27 cellular contexts compared by ENCODE assay signal in genomic region chr2:11616097-11616687, GRCh38. TPM values are rescaled to one million over a fixed set of nuclear protein-coding genes. Genes with fewer than 3 reads are reported as not detected.
"Had no signal": no experiment of that assay in that cellular context is flagged by ENCODE, and none has a peak within 500 bp of the region (broad histone marks: within the 10 kb centered on the region; RNA-seq: fewer than 3 reads in every experiment).

No MANE protein-coding gene starts in this region.

- H3K9me3 Mint-ChIP-seq: endodermal cell; nephron; stimulated activated memory B cell treated with anti-CD40 and anti-IgM and Interleukin-4, amounts not matched to agents 10 μg/mL and 1 μg/mL and 100 μg/mL, for 72 hours; stimulated activated naive CD8-positive, alpha-beta T cell treated with anti-CD3 and anti-CD28 coated beads, Interleukin-15, Interleukin-2, amounts not matched to agents 100 ng/mL and 50 ng/mL, for 24 hours had no signal

- H3K27me3 Mint-ChIP-seq: stimulated activated naive CD8-positive, alpha-beta T cell treated with anti-CD3 and anti-CD28 coated beads, Interleukin-15, Interleukin-2, amounts not matched to agents 100 ng/mL and 50 ng/mL, for 24 hours had no signal

- H3K4me1 Mint-ChIP-seq: endodermal cell; nephron; stimulated activated memory B cell treated with anti-CD40 and anti-IgM and Interleukin-4, amounts not matched to agents 10 μg/mL and 1 μg/mL and 100 μg/mL, for 72 hours had no signal

- H3K36me3 ChIP-seq: neutrophil, spleen, upper lobe of left lung had no signal

- ATAC-seq: left lobe of liver; mucosa of descending colon; sciatic nerve; stimulated activated memory B cell treated with anti-CD40 and anti-IgM and Interleukin-4, amounts not matched to agents 10 μg/mL and 1 μg/mL and 100 μg/mL, for 72 hours had no signal

- H3K9me3 ChIP-seq: mucosa of descending colon, neutrophil, psoas muscle, spleen, tibial artery, upper lobe of left lung had no signal

- H3K4me3 Mint-ChIP-seq: endodermal cell; nephron; stimulated activated memory B cell treated with anti-CD40 and anti-IgM and Interleukin-4, amounts not matched to agents 10 μg/mL and 1 μg/mL and 100 μg/mL, for 72 hours; stimulated activated naive CD8-positive, alpha-beta T cell treated with anti-CD3 and anti-CD28 coated beads, Interleukin-15, Interleukin-2, amounts not matched to agents 100 ng/mL and 50 ng/mL, for 24 hours had no signal

- FAIRE-seq: islet of Langerhans had no signal

- H3K27me3 ChIP-seq: neutrophil, spleen, upper lobe of left lung had no signal

- H3K27ac ChIP-seq: coronary artery, neutrophil, psoas muscle, spleen, tibial artery, upper lobe of left lung had no signal

- H3K4me1 ChIP-seq: psoas muscle, spleen, tibial artery, upper lobe of left lung had no signal

- DNase-seq: effector CD4-positive, alpha-beta T cell; endodermal cell; foreskin melanocyte; head of caudate nucleus; hippocampal formation; mucosa of descending colon; psoas muscle; retina; spleen; stimulated activated CD4-positive, alpha-beta T cell treated with anti-CD3 and anti-CD28 coated beads, Interleukin-15, amount 100 ng/mL, for 24 hours; stimulated activated CD4-positive, alpha-beta T cell treated with anti-CD3 and anti-CD28 coated beads, Interleukin-1b, Interleukin-23, amount 100 ng/mL, for 48 hours; stimulated activated CD4-positive, alpha-beta T cell treated with anti-CD3 and anti-CD28 coated beads, Interleukin-4, amount 100 ng/mL, for 24 hours; tibial artery; upper lobe of left lung had no signal

- H3K36me3 Mint-ChIP-seq: stimulated activated memory B cell treated with anti-CD40 and anti-IgM and Interleukin-4, amounts not matched to agents 10 μg/mL and 1 μg/mL and 100 μg/mL, for 72 hours had no signal

- H3K27ac Mint-ChIP-seq: endodermal cell; nephron; stimulated activated memory B cell treated with anti-CD40 and anti-IgM and Interleukin-4, amounts not matched to agents 10 μg/mL and 1 μg/mL and 100 μg/mL, for 72 hours; stimulated activated naive CD8-positive, alpha-beta T cell treated with anti-CD3 and anti-CD28 coated beads, Interleukin-15, Interleukin-2, amounts not matched to agents 100 ng/mL and 50 ng/mL, for 24 hours had no signal

- H3K4me3 ChIP-seq: coronary artery, mucosa of descending colon, psoas muscle, spleen, tibial artery, upper lobe of left lung had no signal

RNA-seq across cellular contexts. Expression of gene NTSR2, which starts 53.8 kb away (rescaled TPM):
- total RNA-seq: dermis microvascular lymphatic vessel endothelial cell, endodermal cell, left lobe of liver, lower leg skin, mucosa of descending colon, osteoblast, sciatic nerve, skeletal muscle tissue, spleen, upper lobe of left lung had no signal
- polyA plus RNA-seq: esophagus, spleen had no signal
